ENCODE assay signal across 2 cellular contexts in genomic region chr7:107622429-107622828, GRCh38.
TF ChIP-seq lines count a peak whose summit lies in the region.

No MANE protein-coding gene starts in this region.

TF ChIP-seq in liver, 16 proteins besides CTCF, POLR2A, EP300 and RAD21:
- TF ChIP-seq RXRA (IDR thresholded peaks at IDR 0.05) (peak; percentile 20 to 31), FOXA1 (IDR thresholded peaks at IDR 0.05) (no peak), NR2F2 (IDR thresholded peaks at IDR 0.05) (peak; percentile 28)

TF ChIP-seq in GM23338, 12 proteins besides CTCF, POLR2A, EP300 and RAD21:
- TF ChIP-seq STAT1 (IDR thresholded peaks at IDR 0.05; ENCODE audit: unreplicated experiment) (no peak), ZNF331 (CRISPR knock-in tag; IDR thresholded peaks at IDR 0.05; ENCODE audit: low read depth) (no peak), NANOG (IDR thresholded peaks at IDR 0.05; ENCODE audit: borderline replicate concordance) (no peak), POLR2AphosphoS5 (IDR thresholded peaks at IDR 0.05; ENCODE audit: low read depth) (no peak), CREB1 (CRISPR knock-in tag; IDR thresholded peaks at IDR 0.05; ENCODE audit: low read depth) (no peak), JUNB (IDR thresholded peaks at IDR 0.05; ENCODE audit: unreplicated experiment) (no peak), ZNF462 (CRISPR knock-in tag; IDR thresholded peaks at IDR 0.05) (no peak), EZH2 (IDR thresholded peaks at IDR 0.05; ENCODE audit: low read depth, unreplicated experiment) (no peak), EZH2phosphoT487 (IDR thresholded peaks at IDR 0.05; ENCODE audit: unreplicated experiment) (no peak), ZNF114 (CRISPR knock-in tag; IDR thresholded peaks at IDR 0.05) (no peak)
- TF ChIP-seq, protein P1, sequence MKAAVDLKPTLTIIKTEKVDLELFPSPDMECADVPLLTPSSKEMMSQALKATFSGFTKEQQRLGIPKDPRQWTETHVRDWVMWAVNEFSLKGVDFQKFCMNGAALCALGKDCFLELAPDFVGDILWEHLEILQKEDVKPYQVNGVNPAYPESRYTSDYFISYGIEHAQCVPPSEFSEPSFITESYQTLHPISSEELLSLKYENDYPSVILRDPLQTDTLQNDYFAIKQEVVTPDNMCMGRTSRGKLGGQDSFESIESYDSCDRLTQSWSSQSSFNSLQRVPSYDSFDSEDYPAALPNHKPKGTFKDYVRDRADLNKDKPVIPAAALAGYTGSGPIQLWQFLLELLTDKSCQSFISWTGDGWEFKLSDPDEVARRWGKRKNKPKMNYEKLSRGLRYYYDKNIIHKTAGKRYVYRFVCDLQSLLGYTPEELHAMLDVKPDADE (IDR thresholded peaks at IDR 0.05) = no peak
- TF ChIP-seq, protein P2, sequence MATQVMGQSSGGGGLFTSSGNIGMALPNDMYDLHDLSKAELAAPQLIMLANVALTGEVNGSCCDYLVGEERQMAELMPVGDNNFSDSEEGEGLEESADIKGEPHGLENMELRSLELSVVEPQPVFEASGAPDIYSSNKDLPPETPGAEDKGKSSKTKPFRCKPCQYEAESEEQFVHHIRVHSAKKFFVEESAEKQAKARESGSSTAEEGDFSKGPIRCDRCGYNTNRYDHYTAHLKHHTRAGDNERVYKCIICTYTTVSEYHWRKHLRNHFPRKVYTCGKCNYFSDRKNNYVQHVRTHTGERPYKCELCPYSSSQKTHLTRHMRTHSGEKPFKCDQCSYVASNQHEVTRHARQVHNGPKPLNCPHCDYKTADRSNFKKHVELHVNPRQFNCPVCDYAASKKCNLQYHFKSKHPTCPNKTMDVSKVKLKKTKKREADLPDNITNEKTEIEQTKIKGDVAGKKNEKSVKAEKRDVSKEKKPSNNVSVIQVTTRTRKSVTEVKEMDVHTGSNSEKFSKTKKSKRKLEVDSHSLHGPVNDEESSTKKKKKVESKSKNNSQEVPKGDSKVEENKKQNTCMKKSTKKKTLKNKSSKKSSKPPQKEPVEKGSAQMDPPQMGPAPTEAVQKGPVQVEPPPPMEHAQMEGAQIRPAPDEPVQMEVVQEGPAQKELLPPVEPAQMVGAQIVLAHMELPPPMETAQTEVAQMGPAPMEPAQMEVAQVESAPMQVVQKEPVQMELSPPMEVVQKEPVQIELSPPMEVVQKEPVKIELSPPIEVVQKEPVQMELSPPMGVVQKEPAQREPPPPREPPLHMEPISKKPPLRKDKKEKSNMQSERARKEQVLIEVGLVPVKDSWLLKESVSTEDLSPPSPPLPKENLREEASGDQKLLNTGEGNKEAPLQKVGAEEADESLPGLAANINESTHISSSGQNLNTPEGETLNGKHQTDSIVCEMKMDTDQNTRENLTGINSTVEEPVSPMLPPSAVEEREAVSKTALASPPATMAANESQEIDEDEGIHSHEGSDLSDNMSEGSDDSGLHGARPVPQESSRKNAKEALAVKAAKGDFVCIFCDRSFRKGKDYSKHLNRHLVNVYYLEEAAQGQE (IDR thresholded peaks at IDR 0.05; ENCODE audit: unreplicated experiment) = no peak
